Comparison of ENCODE assay signal across 9 cellular contexts in the genomic region with DNA sequence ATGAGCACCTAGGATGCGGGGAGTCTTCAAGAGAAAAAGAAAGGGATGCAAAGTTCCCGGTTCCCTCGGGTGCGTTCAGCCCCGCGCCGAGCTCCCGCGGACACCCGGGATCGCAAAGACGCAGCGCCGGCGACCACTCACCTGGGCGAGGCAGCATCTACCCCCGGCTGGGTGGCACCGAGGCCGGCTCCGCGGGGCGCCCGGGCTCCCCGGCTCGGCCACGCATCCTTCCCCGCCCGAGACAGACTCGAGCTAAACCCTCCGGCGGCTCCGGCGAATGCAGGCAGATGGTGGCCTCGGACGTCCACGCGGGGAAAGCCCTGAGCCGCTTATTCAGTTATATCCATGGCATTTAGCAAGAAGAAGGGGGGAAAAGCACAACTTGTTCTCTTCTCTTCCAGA. TPM values are rescaled to one million over a fixed set of nuclear protein-coding genes. Genes with fewer than 3 reads are reported as not detected.
A peak's percentile ranks its signal among the peaks of the same experiment; 100 is the strongest.
DNase-seq lines count a peak whose midpoint lies in the region; ATAC-seq, FAIRE-seq and TF ChIP-seq lines count a peak whose summit lies in the region.
"Had no signal": no experiment of that assay in that cellular context is flagged by ENCODE, and none has a peak within 500 bp of the region (broad histone marks: within the 10 kb centered on the region; RNA-seq: fewer than 3 reads in every experiment).

No MANE protein-coding gene starts in this region.

- H4K20me1 ChIP-seq in HepG2 (ENCODE audit: insufficient read depth, low read length) = no peaks in the 10 kb centered on the region

- peaks cover 40% of the 10 kb centered on the region for H3K27me3 Mint-ChIP-seq in brain

- TF ChIP-seq POLR2A in right lobe of liver (IDR thresholded peaks at IDR 0.05) (no peak), HepG2 (IDR thresholded peaks at IDR 0.05; ENCODE audit: insufficient read depth in 1 of 2, low read depth in 2 of 2, low read length in 2 of 2) (no peak), vagina (IDR thresholded peaks at IDR 0.05) (no peak), GM12891 (IDR thresholded peaks at IDR 0.05; ENCODE audit: low read depth, low read length) (no peak), erythroblast (IDR thresholded peaks at IDR 0.05; ENCODE audit: low read length) (no peak)

- intact Hi-C loops in right lobe of liver (cut with DNase I) (loop anchor here in 1 of 2 donors (5.0 kb wide), 1 partner anchor 260 kb away; no protein-coding TSS in a partner anchor), HepG2 (cut with micrococcal nuclease; ENCODE audit: unreplicated experiment) (loop anchor here (5.0 kb wide), 1 partner anchor 604 kb away; no protein-coding TSS in a partner anchor), vagina (cut with DNase I) (no loop called here)

- WGBS in right lobe of liver (ENCODE audit: insufficient coverage, low coverage, low lambda C conversion rate, missing lambda C conversion rate) = 1% methylated on average over 9 of the region's 38 CpGs
- 24% methylated on average over 17 of the region's 38 CpGs for WGBS in HepG2 (ENCODE audit: low lambda C conversion rate)

- peak overlapping the region; percentile 80 to 96 (median 94) for H3K27ac Mint-ChIP-seq in brain

- TF ChIP-seq CTCF in right lobe of liver (IDR thresholded peaks at IDR 0.05) = no peak
- no peak for TF ChIP-seq CTCF in HepG2 (CRISPR knock-in tag; IDR thresholded peaks at IDR 0.05)
- TF ChIP-seq CTCF in brain (conservative IDR thresholded peaks at IDR 0.05) = no peak
- TF ChIP-seq CTCF in vagina (IDR thresholded peaks at IDR 0.05) = no peak

- H3K9me3 Mint-ChIP-seq in brain = peaks cover 0 to 6% (median 3%) of the 10 kb centered on the region in 5 experiments

- H3K9me3 ChIP-seq in right lobe of liver (no peaks in the 10 kb centered on the region), HepG2 (ENCODE audit: low read length) (no peaks in the 10 kb centered on the region), mucosa of stomach (ENCODE audit: control insufficient read depth, low read length) (no peaks in the 10 kb centered on the region), vagina (no peaks in the 10 kb centered on the region)

- no peak for TF ChIP-seq RAD21 in HepG2 (CRISPR knock-in tag; IDR thresholded peaks at IDR 0.05)

- H3K27ac ChIP-seq in right lobe of liver (no peak overlapping the region), HepG2 (ENCODE audit: extremely low read length, insufficient read depth, low read length) (no peak overlapping the region), vagina (no peak overlapping the region)

- in situ Hi-C loops in HepG2 (cut with HindIII; ENCODE audit: extremely low pct_ligation_motif_present, low pct_unique_long_range_greater_than_20kb) = no loop called here

- H3K36me3 ChIP-seq in right lobe of liver (no peaks in the 10 kb centered on the region), HepG2 (replicated peaks in 1 of 2; ENCODE audit: control insufficient read depth in 1 of 2, insufficient read depth in 2 of 2, low read length in 2 of 2) (no peaks in the 10 kb centered on the region), mucosa of stomach (ENCODE audit: control insufficient read depth, insufficient read depth, low read length) (no peaks in the 10 kb centered on the region), vagina (no peaks in the 10 kb centered on the region)

- CTCF ChIA-PET in HepG2 (lab: Yijun Ruan, JAX; ENCODE audit: low intra/inter-chr PET ratio, low total read pairs) = no interaction called here

- no peak overlapping the region for H2AFZ ChIP-seq in HepG2 (ENCODE audit: low read length)

- BruUV-seq in HepG2 (replicated peaks; lab: Mats Ljungman, UMichigan) = no TSS peak

- no peak for TF ChIP-seq EP300 in HepG2 (IDR thresholded peaks at IDR 0.05; ENCODE audit: low read depth in 2 of 2, low read length in 2 of 2)
- no peak for TF ChIP-seq EP300 in HepG2 (CRISPR knock-in tag; IDR thresholded peaks at IDR 0.05; ENCODE audit: borderline replicate concordance)

- FAIRE-seq in HepG2 (lab: Jason Lieb, UNC) (no peak), GM12891 (lab: Jason Lieb, UNC) (no peak)

- H3K4me2 ChIP-seq in HepG2 (ENCODE audit: low read depth, low read length) = no peak overlapping the region

- H3K9ac ChIP-seq in HepG2 (ENCODE audit: insufficient read depth, low read depth, low read length) (no peak overlapping the region), mucosa of stomach (ENCODE audit: low read length) (peak overlapping the region; percentile 50)

- no peaks in the 10 kb centered on the region for H3K79me2 ChIP-seq in HepG2 (ENCODE audit: insufficient read depth, low read length)

- ATAC-seq in right lobe of liver = no peak
- ATAC-seq in HepG2 = no peak
- ATAC-seq in HG02759 (IDR thresholded peaks at IDR 0.05; ENCODE audit: unreplicated experiment) = no peak

- peak overlapping the region; percentile 95 to 99 (median 98) for H3K4me3 Mint-ChIP-seq in brain

- H3K4me1 Mint-ChIP-seq in brain = peaks cover 38% of the 10 kb centered on the region

- H3K4me3 ChIP-seq in right lobe of liver = peak overlapping the region in 2 of 3 donors; percentile 11 to 49
- no peak overlapping the region for H3K4me3 ChIP-seq in HepG2 (replicated peaks in 1 of 3; ENCODE audit: insufficient read depth in 1 of 3, low read depth in 2 of 3, low read length in 3 of 3)
- H3K4me3 ChIP-seq in mucosa of stomach (ENCODE audit: low read length) = peak overlapping the region; percentile 36
- peak overlapping the region; percentile 38 to 60 for H3K4me3 ChIP-seq in vagina

- no peaks in the 10 kb centered on the region for H3K36me3 Mint-ChIP-seq in brain

- H3K4me1 ChIP-seq in right lobe of liver = peaks cover 0 to 12% (median 0%) of the 10 kb centered on the region in 4 donors
- 0 out of 2 replicates have a peak, but pooled peaks cover 7% of the 10 kb centered on the region for H3K4me1 ChIP-seq in HepG2 (ENCODE audit: insufficient read depth, low read length)
- peaks cover 14% of the 10 kb centered on the region for H3K4me1 ChIP-seq in mucosa of stomach (ENCODE audit: control insufficient read depth, insufficient read depth, low read length)
- peaks cover 13% of the 10 kb centered on the region for H3K4me1 ChIP-seq in vagina

- H3K27me3 ChIP-seq in right lobe of liver (peaks cover 0 to 7% of the 10 kb centered on the region in 2 donors), HepG2 (ENCODE audit: control insufficient read depth in 1 of 2, insufficient read depth in 2 of 2, low read length in 2 of 2) (peaks cover 3 to 38% of the 10 kb centered on the region in 2 experiments), mucosa of stomach (ENCODE audit: control insufficient read depth, insufficient read depth, low read length) (peaks cover 69% of the 10 kb centered on the region), vagina (no peaks in the 10 kb centered on the region)

- POLR2A ChIA-PET in HepG2 (lab: Yijun Ruan, JAX) = no interaction called here

- no peak for DNase-seq in right lobe of liver
- no peak for DNase-seq in HepG2 (ENCODE audit: low spot score)
- DNase-seq in vagina (ENCODE audit: extremely low spot score in 2 of 2) = no peak
- DNase-seq in GM12891 (ENCODE audit: insufficient read length, low spot score) = no peak
- DNase-seq in erythroblast (lab: John Stamatoyannopoulos, UW) = no peak

TF ChIP-seq in HepG2, 621 proteins besides CTCF, POLR2A, EP300 and RAD21:
- TF ChIP-seq CCAR2 (optimal IDR thresholded peaks at IDR 0.05; ENCODE audit: low read depth, low read length) = no peak

TF ChIP-seq in GM12891, 5 proteins besides CTCF, POLR2A, EP300 and RAD21:
- TF ChIP-seq TAF1 (IDR thresholded peaks at IDR 0.05; ENCODE audit: low read depth, low read length) = no peak
- no peak for TF ChIP-seq PAX5 (IDR thresholded peaks at IDR 0.05; ENCODE audit: insufficient read depth, low read length, severe bottlenecking)
- TF ChIP-seq POU2F2 (IDR thresholded peaks at IDR 0.05; ENCODE audit: low read depth, low read length) = no peak
- TF ChIP-seq SPI1 (IDR thresholded peaks at IDR 0.05; ENCODE audit: low read depth, low read length) = no peak
- no peak for TF ChIP-seq POLR2AphosphoS5 (IDR thresholded peaks at IDR 0.05; ENCODE audit: low read depth, low read length)

RNA-seq across cellular contexts. Expression of a gene that starts 0.4 kb away (rescaled TPM):
- under 1 TPM in 1 of 6 experiments, not detected in 5; 0.19 TPM for total RNA-seq in right lobe of liver
- total RNA-seq in HepG2 (2016; rRNA removed; fragmentation: Illumina TruSeq; extraction: Trizol) = not detected in 2 replicates
- not detected in 2 replicates for total RNA-seq in HepG2 (2016; cell fraction: cytosol; rRNA removed; fragmentation: Illumina TruSeq; extraction: Trizol; ENCODE audit: low read depth)
- not detected in 2 replicates for total RNA-seq in HepG2 (2016; cell fraction: insoluble cytoplasmic fraction; rRNA removed; fragmentation: Illumina TruSeq; extraction: Trizol)
- not detected in 2 replicates for total RNA-seq in HepG2 (2016; cell fraction: membrane; rRNA removed; fragmentation: Illumina TruSeq; extraction: Trizol)
- not detected in 2 replicates for total RNA-seq in HepG2 (2016; cell fraction: nucleus; rRNA removed; fragmentation: Illumina TruSeq; extraction: Trizol)
- not detected in 2 replicates for polyA plus RNA-seq in HepG2 (2011; rRNA removed)
- not detected in 2 replicates for polyA plus RNA-seq in HepG2 (2011; cell fraction: cytosol; rRNA removed)
- polyA plus RNA-seq in HepG2 (2011; cell fraction: nucleus; rRNA removed) = not detected in 2 replicates
- not detected in 2 replicates for polyA plus RNA-seq in HepG2 (2012)
- polyA plus RNA-seq in HepG2 (2016; cell fraction: cytosol; fragmentation: Illumina TruSeq; extraction: Trizol; ENCODE audit: low read depth) = not detected in 2 replicates
- polyA plus RNA-seq in HepG2 (2016; cell fraction: insoluble cytoplasmic fraction; fragmentation: Illumina TruSeq; extraction: Trizol; ENCODE audit: low read depth) = not detected in 2 replicates
- polyA plus RNA-seq in HepG2 (2016; cell fraction: membrane; fragmentation: Illumina TruSeq; extraction: Trizol; ENCODE audit: low read depth) = not detected in 2 replicates
- not detected in 2 replicates for polyA plus RNA-seq in HepG2 (2016; cell fraction: nucleus; fragmentation: Illumina TruSeq; extraction: Trizol; ENCODE audit: insufficient read depth, low read depth)
- polyA minus RNA-seq in HepG2 (2011; rRNA and poly(A)+ RNA removed; ENCODE audit: low replicate concordance) = not detected in 2 replicates
- polyA minus RNA-seq in HepG2 (2011; cell fraction: cytosol; rRNA and poly(A)+ RNA removed) = not detected in 2 replicates
- polyA minus RNA-seq in HepG2 (2011; cell fraction: nucleus; rRNA and poly(A)+ RNA removed) = not detected in 2 replicates
- 2.0 TPM for polyA plus RNA-seq in brain (ENCODE audit: insufficient read depth, low read depth, low replicate concordance)
- total RNA-seq in vagina = not detected
- not detected for polyA plus RNA-seq in GM12891 (2012; ENCODE audit: low read depth, missing spikeins)
- total RNA-seq: M059J had no signal

Comparison
In these comparisons a context has a peak if more than half of its experiments do, and no peak if none do; other contexts are left out.
1. H3K4me3 ChIP-seq: peak in right lobe of liver (2 of 3), mucosa of stomach (single experiment) and vagina (2 of 2); none in HepG2 (0 of 3).